ENCODE assay signal across 11 cellular contexts in genomic region chr13:49530452-49530851, GRCh38. TPM values are rescaled to one million over a fixed set of nuclear protein-coding genes. Genes with fewer than 3 reads are reported as not detected.
DNase-seq lines count a peak whose midpoint lies in the region; ATAC-seq and TF ChIP-seq lines count a peak whose summit lies in the region.
"Had no signal": no experiment of that assay in that cellular context is flagged by ENCODE, and none has a peak within 500 bp of the region (broad histone marks: within the 10 kb centered on the region; RNA-seq: fewer than 3 reads in every experiment).

No MANE protein-coding gene starts in this region.

- peaks cover 10 to 26% (median 15%) of the 10 kb centered on the region in 4 donors for H3K4me1 Mint-ChIP-seq in CD4-positive, CD25-positive, alpha-beta regulatory T cell
- no peaks in the 10 kb centered on the region for H3K4me1 Mint-ChIP-seq in effector memory CD8-positive, alpha-beta T cell (ENCODE audit: low read depth in 2 of 2)

- no peak for TF ChIP-seq EP300 in tibial nerve (IDR thresholded peaks at IDR 0.05)

- ATAC-seq in CD4-positive, CD25-positive, alpha-beta regulatory T cell (ENCODE audit: low read depth in 2 of 2), result no peak
- ATAC-seq in GM19351 (IDR thresholded peaks at IDR 0.05; ENCODE audit: unreplicated experiment) (peak; percentile 49), HG03432 (IDR thresholded peaks at IDR 0.05; ENCODE audit: unreplicated experiment) (peak; percentile 77)
- no peak for ATAC-seq in effector memory CD8-positive, alpha-beta T cell (replicated peaks)

- WGBS in tibial nerve, 2 donors, result 80% methylated on average over 7 of the region's 7 CpGs

- no peaks in the 10 kb centered on the region for H3K27me3 ChIP-seq in CD4-positive, CD25-positive, alpha-beta regulatory T cell (ENCODE audit: control insufficient read depth, insufficient read depth, low read length)
- no peaks in the 10 kb centered on the region for H3K27me3 ChIP-seq in tibial nerve

- H3K9me3 Mint-ChIP-seq in CD4-positive, CD25-positive, alpha-beta regulatory T cell, result peaks cover 0 to 3% (median 0%) of the 10 kb centered on the region in 7 donors
- H3K9me3 Mint-ChIP-seq in effector memory CD8-positive, alpha-beta T cell, result no peaks in the 10 kb centered on the region
- H3K9me3 Mint-ChIP-seq: CD8-positive, alpha-beta memory T cell had no signal

- H3K36me3 ChIP-seq in CD4-positive, CD25-positive, alpha-beta regulatory T cell (ENCODE audit: control insufficient read depth, insufficient read depth, low read length), result peaks cover 34% of the 10 kb centered on the region
- peaks cover 0 to 52% (median 0%) of the 10 kb centered on the region in 3 donors for H3K36me3 ChIP-seq in tibial nerve

- H3K4me1 ChIP-seq in CD4-positive, CD25-positive, alpha-beta regulatory T cell (ENCODE audit: control insufficient read depth, insufficient read depth, low read length, poor library complexity, severe bottlenecking), result no peaks in the 10 kb centered on the region
- H3K4me1 ChIP-seq in tibial nerve, result no peaks in the 10 kb centered on the region

- no peak overlapping the region for H3K4me3 ChIP-seq in CD4-positive, CD25-positive, alpha-beta regulatory T cell (ENCODE audit: low read depth, low read length)
- no peak overlapping the region for H3K4me3 ChIP-seq in tibial nerve

- H3K9me3 ChIP-seq in CD4-positive, CD25-positive, alpha-beta regulatory T cell (ENCODE audit: control insufficient read depth in 2 of 2, low read length in 2 of 2), result no peaks in the 10 kb centered on the region
- no peaks in the 10 kb centered on the region for H3K9me3 ChIP-seq in tibial nerve

- H3K27ac ChIP-seq in CD4-positive, CD25-positive, alpha-beta regulatory T cell (ENCODE audit: insufficient read depth, low read length, poor library complexity, severe bottlenecking), result no peak overlapping the region
- H3K27ac ChIP-seq in tibial nerve, result no peak overlapping the region

- no peak for DNase-seq in CD4-positive, CD25-positive, alpha-beta regulatory T cell
- no peak for DNase-seq in effector memory CD8-positive, alpha-beta T cell
- DNase-seq in NCI-H345 (lab: John Stamatoyannopoulos, UW) (no peak), cortex of kidney (lab: John Stamatoyannopoulos, UW) (no peak), tibial nerve (ENCODE audit: low spot score in 2 of 2) (no peak)
- DNase-seq in activated CD8-positive, alpha-beta memory T cell treated with anti-CD3 and anti-CD28 coated beads for 24 hours, result no peak
- DNase-seq: CD8-positive, alpha-beta memory T cell; NCI-H1417 treated with DMSO at 0.1 percent for 48 hours; RPMI8226 had no signal

- no peak overlapping the region for H3K4me3 Mint-ChIP-seq in CD4-positive, CD25-positive, alpha-beta regulatory T cell
- H3K4me3 Mint-ChIP-seq in effector memory CD8-positive, alpha-beta T cell, result no peak overlapping the region
- H3K4me3 Mint-ChIP-seq: CD8-positive, alpha-beta memory T cell had no signal

- H3K27me3 Mint-ChIP-seq in CD4-positive, CD25-positive, alpha-beta regulatory T cell, result no peaks in the 10 kb centered on the region
- no peaks in the 10 kb centered on the region for H3K27me3 Mint-ChIP-seq in effector memory CD8-positive, alpha-beta T cell
- H3K27me3 Mint-ChIP-seq: CD8-positive, alpha-beta memory T cell had no signal

- no peak for TF ChIP-seq POLR2A in tibial nerve (IDR thresholded peaks at IDR 0.05)

- H3K36me3 Mint-ChIP-seq in CD4-positive, CD25-positive, alpha-beta regulatory T cell, result peaks cover 37% of the 10 kb centered on the region
- H3K36me3 Mint-ChIP-seq in effector memory CD8-positive, alpha-beta T cell (ENCODE audit: insufficient read depth), result peaks cover 29% of the 10 kb centered on the region

- TF ChIP-seq CTCF in tibial nerve (IDR thresholded peaks at IDR 0.05), result no peak

- peak overlapping the region in 2 of 3 donors; percentile 56 to 86 for H3K27ac Mint-ChIP-seq in CD4-positive, CD25-positive, alpha-beta regulatory T cell
- peak overlapping the region; percentile 6 to 19 for H3K27ac Mint-ChIP-seq in effector memory CD8-positive, alpha-beta T cell

RNA-seq across cellular contexts. Expression of gene PHF11, which starts 34.7 kb away (rescaled TPM):
- total RNA-seq in CD4-positive, CD25-positive, alpha-beta regulatory T cell, result 122 TPM
- 100 to 1,000 TPM; 101 to 134 (median 115) TPM for polyA plus RNA-seq in CD4-positive, CD25-positive, alpha-beta regulatory T cell
- total RNA-seq in tibial nerve, result 10 to 100 TPM; 25.3 to 51.4 (median 37.6) TPM

RNA-seq across cellular contexts. Expression of gene RCBTB1, which starts 54.9 kb away (rescaled TPM):
- total RNA-seq in CD4-positive, CD25-positive, alpha-beta regulatory T cell, result 46.0 TPM
- polyA plus RNA-seq in CD4-positive, CD25-positive, alpha-beta regulatory T cell, result 10 to 100 TPM; 13.1 to 19.4 (median 16.9) TPM
- 10 to 100 TPM in 2 of 4 donors, 1 to 10 TPM in 2; 8.8 to 10.7 (median 10.2) TPM for total RNA-seq in tibial nerve

Comparison
In these comparisons a context has a peak if more than half of its experiments do, and no peak if none do; other contexts are left out.
1. ATAC-seq: peak in GM19351 (single experiment) and HG03432 (single experiment); none in CD4-positive, CD25-positive, alpha-beta regulatory T cell (0 of 2) and effector memory CD8-positive, alpha-beta T cell (single experiment).